In the genomic region with DNA sequence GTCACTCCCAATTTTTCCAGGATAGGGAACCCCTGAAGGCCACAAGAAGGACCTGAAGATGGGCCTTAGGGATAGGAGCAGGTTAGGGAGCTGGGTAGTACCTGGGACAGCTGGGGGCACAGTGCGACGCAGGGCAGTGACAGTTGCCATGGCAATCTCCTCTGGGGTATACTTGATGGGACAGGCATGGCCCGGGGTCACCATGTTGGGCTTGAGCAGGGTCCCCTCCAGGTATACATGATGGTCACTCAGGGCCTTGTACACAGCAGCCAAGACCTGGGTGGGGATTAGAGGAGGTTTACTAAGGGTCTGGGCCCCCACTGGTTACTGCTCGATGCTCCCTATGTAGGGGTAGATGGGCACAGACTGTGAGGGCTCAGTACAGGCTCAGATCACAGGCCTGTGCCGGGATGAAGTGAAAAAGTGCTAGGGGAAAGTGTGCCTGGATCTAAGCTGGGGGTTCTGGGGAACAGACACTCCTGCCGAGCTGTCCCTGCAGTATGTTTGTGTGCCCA, we compare ENCODE assay signal across 20 cellular contexts.
"Had no signal": no experiment of that assay in that cellular context is flagged by ENCODE, and none has a peak within 500 bp of the region (broad histone marks: within the 10 kb centered on the region; RNA-seq: fewer than 3 reads in every experiment).

No MANE protein-coding gene starts in this region.

- H3K27me3 ChIP-seq: adrenal gland, breast epithelium, heart right ventricle, neutrophil, ovary, vagina had no signal

- DNase-seq: activated CD4-positive, alpha-beta T cell treated with anti-CD3 and anti-CD28 coated beads, Interleukin-2, amount 50 U/mL, for 4 hours; activated gamma-delta T cell treated with Interleukin-2 at 50 U/mL for 16 hours; adrenal gland; cortex of kidney; kidney; natural killer cell; ovary; stimulated activated CD4-positive, alpha-beta T cell treated with anti-CD3 and anti-CD28 coated beads, Interleukin-2, amount 100 ng/mL, for 48 hours; stimulated activated CD8-positive, alpha-beta memory T cell treated with anti-CD3 and anti-CD28 coated beads, Interleukin-4, amount 100 ng/mL, for 48 hours; T-helper 9 cell had no signal

- H3K36me3 ChIP-seq: adrenal gland, breast epithelium, neutrophil, ovary, prostate gland, thoracic aorta, vagina had no signal

- H3K9me3 ChIP-seq: adrenal gland, breast epithelium, heart right ventricle, neutrophil, ovary, prostate gland, thoracic aorta, vagina had no signal

- ATAC-seq: left lobe of liver, natural killer cell had no signal

- H3K27ac ChIP-seq: adrenal gland, breast epithelium, neutrophil, ovary, prostate gland, thoracic aorta, vagina had no signal

- H3K4me3 Mint-ChIP-seq: activated naive CD4-positive, alpha-beta T cell treated with anti-CD3 and anti-CD28 coated beads, Interleukin-2, amount 50 U/mL, for 24 hours; natural killer cell; type B pancreatic cell had no signal

- H3K36me3 Mint-ChIP-seq: natural killer cell had no signal

- H3K27me3 Mint-ChIP-seq: activated naive CD4-positive, alpha-beta T cell treated with anti-CD3 and anti-CD28 coated beads, Interleukin-2, amount 50 U/mL, for 24 hours; type B pancreatic cell had no signal

- H3K4me1 ChIP-seq: breast epithelium had no signal

- H3K4me3 ChIP-seq: adrenal gland, breast epithelium, lung, ovary, prostate gland, thoracic aorta, vagina had no signal

- H3K9me3 Mint-ChIP-seq: activated naive CD4-positive, alpha-beta T cell treated with anti-CD3 and anti-CD28 coated beads, Interleukin-2, amount 50 U/mL, for 24 hours; natural killer cell; type B pancreatic cell had no signal

- H3K27ac Mint-ChIP-seq: natural killer cell, type B pancreatic cell had no signal
